15 cellular contexts compared by ENCODE assay signal in the genomic region with DNA sequence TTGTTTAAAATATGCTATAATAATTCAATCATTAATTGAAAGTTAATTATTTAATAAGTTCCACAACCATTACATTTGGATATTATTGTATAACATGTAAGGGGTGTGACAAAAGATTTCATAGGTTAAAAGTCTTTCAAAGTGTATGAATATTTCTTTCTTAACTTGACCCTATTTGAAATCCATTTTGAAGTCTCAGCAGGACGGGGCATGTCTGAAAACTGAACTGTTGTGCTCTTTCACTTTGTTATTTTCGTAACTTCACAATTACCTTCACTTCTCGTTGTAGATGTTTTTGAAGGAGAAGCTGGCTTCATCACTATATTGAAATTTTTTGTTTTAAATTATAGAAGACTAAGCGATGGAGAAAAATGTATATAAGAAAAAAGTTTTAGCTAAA.
DNase-seq lines count a peak whose midpoint lies in the region; ATAC-seq and TF ChIP-seq lines count a peak whose summit lies in the region.
"Had no signal": no experiment of that assay in that cellular context is flagged by ENCODE, and none has a peak within 500 bp of the region (broad histone marks: within the 10 kb centered on the region; RNA-seq: fewer than 3 reads in every experiment).

No MANE protein-coding gene starts in this region.

- peaks cover 16% of the 10 kb centered on the region for H3K4me1 ChIP-seq in Loucy (ENCODE audit: insufficient read depth, low read length, poor library complexity, severe bottlenecking)
- 0 out of 2 replicates have a peak, but pooled peaks cover 3% of the 10 kb centered on the region for H3K4me1 ChIP-seq in OCI-LY3 (ENCODE audit: low read length)
- H3K4me1 ChIP-seq: BLaER1 treated with 17β-estradiol and CSF1 and Interleukin-3, amounts not matched to agents 10 nM and 100 nM had no signal

- no peaks in the 10 kb centered on the region for H3K9me3 ChIP-seq in Loucy (ENCODE audit: insufficient read depth, low read depth, low read length)
- no peaks in the 10 kb centered on the region for H3K9me3 ChIP-seq in OCI-LY3 (ENCODE audit: insufficient read depth, low read length)
- H3K9me3 ChIP-seq: BLaER1 treated with 17β-estradiol and CSF1 and Interleukin-3, amounts not matched to agents 10 nM and 100 nM had no signal

- peak overlapping the region; percentile 56 for H3K9ac ChIP-seq in Loucy (ENCODE audit: low read depth, low read length, poor library complexity, severe bottlenecking)
- H3K9ac ChIP-seq in OCI-LY3 (ENCODE audit: low read length) = no peak overlapping the region
- H3K9ac ChIP-seq: BLaER1 treated with 17β-estradiol and CSF1 and Interleukin-3, amounts not matched to agents 10 nM and 100 nM had no signal

- DNase-seq in epithelial cell of esophagus (ENCODE audit: low read depth) = peak; percentile 1
- DNase-seq in caudate nucleus (lab: John Stamatoyannopoulos, UW) = no peak
- no peak for DNase-seq in foreskin melanocyte
- DNase-seq in NAMALWA (ENCODE audit: low spot score) = no peak
- DNase-seq in NCI-H82 (lab: John Stamatoyannopoulos, UW) = no peak
- DNase-seq: Calu3; CD8-positive, alpha-beta T cell; DMS79 treated with DMSO at 0.1 percent for 48 hours; GF-D8; GOT3; H7 had no signal

- no peaks in the 10 kb centered on the region for H3K36me3 ChIP-seq in Loucy (ENCODE audit: insufficient read depth, low read length)
- H3K36me3 ChIP-seq in OCI-LY3 (replicated peaks; ENCODE audit: low read depth, low read length) = no peaks in the 10 kb centered on the region
- H3K36me3 ChIP-seq: BLaER1 treated with 17β-estradiol and CSF1 and Interleukin-3, amounts not matched to agents 10 nM and 100 nM had no signal

- TF ChIP-seq CTCF in Loucy (conservative IDR thresholded peaks at IDR 0.05; ENCODE audit: low read length) (no peak), OCI-LY3 (IDR thresholded peaks at IDR 0.05; ENCODE audit: low read depth, low read length) (no peak), epithelial cell of esophagus (IDR thresholded peaks at IDR 0.05; ENCODE audit: insufficient read depth, low read depth, low read length, missing control alignments) (no peak)

- H4K20me1 ChIP-seq in Loucy (ENCODE audit: insufficient read depth, low read length, poor library complexity, severe bottlenecking) = no peaks in the 10 kb centered on the region
- H4K20me1 ChIP-seq in OCI-LY3 (ENCODE audit: insufficient read depth, low read length) = no peaks in the 10 kb centered on the region
- H4K20me1 ChIP-seq: BLaER1 treated with 17β-estradiol and CSF1 and Interleukin-3, amounts not matched to agents 10 nM and 100 nM had no signal

- H3K9me2 ChIP-seq in Loucy (replicated peaks; ENCODE audit: low read depth, low read length) = no peaks in the 10 kb centered on the region

- peak; percentile 10 for ATAC-seq in GM19463 (IDR thresholded peaks at IDR 0.05; ENCODE audit: unreplicated experiment)
- ATAC-seq: CD8-positive, alpha-beta T cell had no signal

- peak overlapping the region; percentile 46 for H3K4me2 ChIP-seq in Loucy (ENCODE audit: low read depth, low read length, poor library complexity, severe bottlenecking)
- peak overlapping the region; percentile 31 for H3K4me2 ChIP-seq in OCI-LY3 (ENCODE audit: low read length)
- H3K4me2 ChIP-seq: BLaER1 treated with 17β-estradiol and CSF1 and Interleukin-3, amounts not matched to agents 10 nM and 100 nM had no signal

- H3F3A ChIP-seq in Loucy (ENCODE audit: low read depth) = no peaks in the 10 kb centered on the region; the same call in 1 of the 2 replicates

- H2AFZ ChIP-seq in Loucy (ENCODE audit: low read length) = peak overlapping the region; percentile 17; the same call in 1 of the 2 replicates
- H2AFZ ChIP-seq in OCI-LY3 (ENCODE audit: low read depth, low read length) = peak overlapping the region; percentile 0; the same call in 1 of the 2 replicates

- peak overlapping the region; percentile 41 for H3K4me3 ChIP-seq in Loucy (ENCODE audit: low read length, poor library complexity, severe bottlenecking)
- H3K4me3 ChIP-seq in OCI-LY3 (ENCODE audit: low read length) = no peak overlapping the region
- no peak overlapping the region for H3K4me3 ChIP-seq in epithelial cell of esophagus (ENCODE audit: low read length)
- H3K4me3 ChIP-seq: BLaER1 treated with 17β-estradiol and CSF1 and Interleukin-3, amounts not matched to agents 10 nM and 100 nM had no signal

- H3K79me2 ChIP-seq in Loucy (ENCODE audit: insufficient read depth, low read length) (no peaks in the 10 kb centered on the region), OCI-LY3 (ENCODE audit: low read length) (no peaks in the 10 kb centered on the region)

- no peaks in the 10 kb centered on the region for H3K27me3 ChIP-seq in Loucy (ENCODE audit: insufficient read depth, low read length, poor library complexity, severe bottlenecking)
- H3K27me3 ChIP-seq in OCI-LY3 (ENCODE audit: low read depth, low read length) = no peaks in the 10 kb centered on the region
- H3K27me3 ChIP-seq: BLaER1 treated with 17β-estradiol and CSF1 and Interleukin-3, amounts not matched to agents 10 nM and 100 nM had no signal

- H3K27ac ChIP-seq in OCI-LY3 (ENCODE audit: low read length) (no peak overlapping the region), caudate nucleus (ENCODE audit: low read depth, low read length) (no peak overlapping the region)
- H3K27ac ChIP-seq: BLaER1 treated with 17β-estradiol and CSF1 and Interleukin-3, amounts not matched to agents 10 nM and 100 nM had no signal
